Comparison of ENCODE assay signal across 39 cellular contexts in the genomic region with DNA sequence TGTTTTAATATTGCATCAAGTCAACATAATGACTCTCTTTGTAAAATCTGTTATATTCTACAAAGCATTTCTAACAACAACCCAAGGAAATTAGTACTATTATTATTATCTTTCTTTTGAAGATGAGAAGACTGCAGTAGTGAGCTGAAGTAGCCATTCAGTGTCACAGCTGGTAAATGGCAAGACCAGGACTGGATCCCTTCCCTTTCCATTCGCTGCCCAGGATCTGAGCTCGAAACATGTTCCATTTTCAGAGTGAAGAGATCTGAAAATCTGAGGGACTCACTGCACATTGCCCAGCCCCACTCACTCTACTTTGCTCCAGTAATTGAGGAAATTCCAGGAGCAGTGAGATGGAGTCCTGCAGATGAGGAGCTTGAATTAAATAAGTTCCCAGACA.
"Had no signal": no experiment of that assay in that cellular context is flagged by ENCODE, and none has a peak within 500 bp of the region (broad histone marks: within the 10 kb centered on the region; RNA-seq: fewer than 3 reads in every experiment).

No MANE protein-coding gene starts in this region.

- H3K27ac Mint-ChIP-seq: activated naive CD4-positive, alpha-beta T cell treated with anti-CD3 and anti-CD28 coated beads for 36 hours; activated naive CD4-positive, alpha-beta T cell treated with anti-CD3 and anti-CD28 coated beads, Interleukin-2, amount 10 ng/mL, durations not matched to agents 7 days and 5 days; activated naive CD4-positive, alpha-beta T cell treated with anti-CD3 and anti-CD28 coated beads, Interleukin-2, amount 50 U/mL, for 24 hours; activated naive CD4-positive, alpha-beta T cell treated with anti-CD3 and anti-CD28 coated beads, Interleukin-2, amount 50 U/mL, for 72 hours; activated naive CD8-positive, alpha-beta T cell; activated naive CD8-positive, alpha-beta T cell treated with anti-CD3 and anti-CD28 coated beads for 36 hours; activated naive CD8-positive, alpha-beta T cell treated with anti-CD3 and anti-CD28 coated beads, Interleukin-2, amount 10 ng/mL, durations not matched to agents 7 days and 5 days; activated naive CD8-positive, alpha-beta T cell treated with anti-CD3 and anti-CD28 coated beads, Interleukin-2, amount 50 U/mL, for 24 hours; activated T-cell treated with anti-CD3 and anti-CD28 coated beads, Interleukin-2, amount 50 U/mL, for 24 hours; activated T-cell treated with anti-CD3 and anti-CD28 coated beads, Interleukin-2, amount 50 U/mL, for 72 hours; activated T-helper 1 cell treated with anti-CD3 and anti-CD28 coated beads, Interleukin-12 subunit alpha, Interleukin-12 subunit beta, Interleukin-2, Interleukin-4 antibody, amounts not matched to agents 30 ng/mL and 10 ng/mL and 1 ng/mL, durations not matched to agents 14 hours and 24 hours and 36 hours; activated T-helper 17 cell treated with anti-CD3 and anti-CD28 coated beads, Interleukin-2, amount 50 U/mL, for 72 hours; activated T-helper 2 cell treated with anti-CD3 and anti-CD28 coated beads, Interferon-gamma antibody, Interleukin-2, Interleukin-4, amounts not matched to agents 10 μg/mL and 5 μg/mL and 100 μg/mL, durations not matched to agents 14 hours and 24 hours and 36 hours had no signal

- H3K4me1 ChIP-seq: adrenal gland, body of pancreas, breast epithelium had no signal

- H3K4me3 Mint-ChIP-seq: activated naive CD4-positive, alpha-beta T cell treated with anti-CD3 and anti-CD28 coated beads for 36 hours; activated naive CD4-positive, alpha-beta T cell treated with anti-CD3 and anti-CD28 coated beads, Interleukin-2, amount 10 ng/mL, durations not matched to agents 7 days and 5 days; activated naive CD4-positive, alpha-beta T cell treated with anti-CD3 and anti-CD28 coated beads, Interleukin-2, amount 50 U/mL, for 24 hours; activated naive CD8-positive, alpha-beta T cell; activated naive CD8-positive, alpha-beta T cell treated with anti-CD3 and anti-CD28 coated beads for 36 hours; activated naive CD8-positive, alpha-beta T cell treated with anti-CD3 and anti-CD28 coated beads, Interleukin-2, amount 10 ng/mL, durations not matched to agents 7 days and 5 days; activated naive CD8-positive, alpha-beta T cell treated with anti-CD3 and anti-CD28 coated beads, Interleukin-2, amount 50 U/mL, for 24 hours; activated T-cell treated with anti-CD3 and anti-CD28 coated beads, Interleukin-2, amount 50 U/mL, for 24 hours; activated T-cell treated with anti-CD3 and anti-CD28 coated beads, Interleukin-2, amount 50 U/mL, for 4 hours; activated T-cell treated with anti-CD3 and anti-CD28 coated beads, Interleukin-2, amount 50 U/mL, for 72 hours; activated T-helper 1 cell treated with anti-CD3 and anti-CD28 coated beads, Interleukin-12 subunit alpha, Interleukin-12 subunit beta, Interleukin-2, Interleukin-4 antibody, amounts not matched to agents 30 ng/mL and 10 ng/mL and 1 ng/mL, durations not matched to agents 14 hours and 24 hours and 36 hours; activated T-helper 17 cell treated with anti-CD3 and anti-CD28 coated beads, Interleukin-2, amount 50 U/mL, for 72 hours; brain; central memory CD8-positive, alpha-beta T cell had no signal

- H3K36me3 ChIP-seq: adrenal gland, ascending aorta, brain microvascular endothelial cell, breast epithelium, cardiac muscle cell had no signal

- H3K27me3 Mint-ChIP-seq: activated naive CD4-positive, alpha-beta T cell treated with anti-CD3 and anti-CD28 coated beads, Interleukin-2, amount 10 ng/mL, durations not matched to agents 7 days and 5 days; activated naive CD8-positive, alpha-beta T cell; activated naive CD8-positive, alpha-beta T cell treated with anti-CD3 and anti-CD28 coated beads, Interleukin-2, amount 10 ng/mL, durations not matched to agents 7 days and 5 days; activated naive CD8-positive, alpha-beta T cell treated with anti-CD3 and anti-CD28 coated beads, Interleukin-2, amount 50 U/mL, for 24 hours; activated T-cell treated with anti-CD3 and anti-CD28 coated beads, Interleukin-2, amount 50 U/mL, for 24 hours; activated T-helper 17 cell treated with anti-CD3 and anti-CD28 coated beads, Interleukin-2, amount 50 U/mL, for 72 hours; brain; central memory CD8-positive, alpha-beta T cell had no signal

- ATAC-seq: activated naive CD4-positive, alpha-beta T cell treated with anti-CD3 and anti-CD28 coated beads, Interleukin-2, amount 50 U/mL, for 72 hours; activated naive CD8-positive, alpha-beta T cell treated with anti-CD3 and anti-CD28 coated beads, Interleukin-2, amount 50 U/mL, for 24 hours; activated T-cell treated with anti-CD3 and anti-CD28 coated beads, Interleukin-2, amount 50 U/mL, for 4 hours; activated T-cell treated with anti-CD3 and anti-CD28 coated beads, Interleukin-2, amount 50 U/mL, for 72 hours; activated T-helper 17 cell treated with anti-CD3 and anti-CD28 coated beads, Interleukin-2, amount 50 U/mL, for 72 hours; body of pancreas had no signal

- H3K27ac ChIP-seq: adrenal gland, body of pancreas, brain microvascular endothelial cell, breast epithelium, cardiac muscle cell had no signal

- H3K9me3 Mint-ChIP-seq: activated T-helper 2 cell treated with anti-CD3 and anti-CD28 coated beads, Interferon-gamma antibody, Interleukin-2, Interleukin-4, amounts not matched to agents 10 μg/mL and 5 μg/mL and 100 μg/mL, durations not matched to agents 14 hours and 24 hours and 36 hours had no signal

- DNase-seq: activated effector memory CD4-positive, alpha-beta T cell treated with anti-CD3 and anti-CD28 coated beads, Interleukin-2, amount 50 U/mL, for 16 hours; activated effector memory CD4-positive, alpha-beta T cell treated with Interleukin-2 at 50 U/mL for 16 hours; activated gamma-delta T cell; activated gamma-delta T cell treated with Interleukin-2 at 50 U/mL for 16 hours; activated naive CD4-positive, alpha-beta T cell; activated naive CD4-positive, alpha-beta T cell treated with anti-CD3 and anti-CD28 coated beads for 36 hours; activated naive CD4-positive, alpha-beta T cell treated with anti-CD3 and anti-CD28 coated beads, Interleukin-2, amount 10 ng/mL, durations not matched to agents 7 days and 5 days; activated naive CD4-positive, alpha-beta T cell treated with anti-CD3 and anti-CD28 coated beads, Interleukin-2, amount 50 U/mL, for 16 hours; activated naive CD4-positive, alpha-beta T cell treated with Interleukin-2 at 50 U/mL for 16 hours; activated naive CD8-positive, alpha-beta T cell treated with anti-CD3 and anti-CD28 coated beads for 36 hours; activated naive CD8-positive, alpha-beta T cell treated with anti-CD3 and anti-CD28 coated beads, Interleukin-2, amount 10 ng/mL, durations not matched to agents 7 days and 5 days; activated naive CD8-positive, alpha-beta T cell treated with anti-CD3 and anti-CD28 coated beads, Interleukin-2, amount 50 U/mL, for 24 hours; activated T-cell treated with anti-CD3 and anti-CD28 coated beads, Interleukin-2, amount 50 U/mL, for 1 hour; activated T-cell treated with anti-CD3 and anti-CD28 coated beads, Interleukin-2, amount 50 U/mL, for 24 hours; activated T-cell treated with anti-CD3 and anti-CD28 coated beads, Interleukin-2, amount 50 U/mL, for 4 hours; activated T-cell treated with anti-CD3 and anti-CD28 coated beads, Interleukin-2, amount 50 U/mL, for 48 hours; activated T-cell treated with anti-CD3 and anti-CD28 coated beads, Interleukin-2, amount 50 U/mL, for 72 hours; adrenal gland; amniotic stem cell; amygdala; anterior cingulate cortex; aorta; body of pancreas; brain microvascular endothelial cell; caudate nucleus; central memory CD4-positive, alpha-beta T cell; cerebellar nuclear complex had no signal

- H3K4me3 ChIP-seq: adrenal gland, ascending aorta, body of pancreas, breast epithelium, cardiac muscle cell had no signal

- FAIRE-seq: bronchial epithelial cell had no signal

- H3K36me3 Mint-ChIP-seq: activated naive CD4-positive, alpha-beta T cell treated with anti-CD3 and anti-CD28 coated beads, Interleukin-2, amount 10 ng/mL, durations not matched to agents 7 days and 5 days; activated naive CD4-positive, alpha-beta T cell treated with anti-CD3 and anti-CD28 coated beads, Interleukin-2, amount 50 U/mL, for 24 hours; activated naive CD4-positive, alpha-beta T cell treated with anti-CD3 and anti-CD28 coated beads, Interleukin-2, amount 50 U/mL, for 72 hours; activated naive CD8-positive, alpha-beta T cell; activated naive CD8-positive, alpha-beta T cell treated with anti-CD3 and anti-CD28 coated beads for 36 hours; activated naive CD8-positive, alpha-beta T cell treated with anti-CD3 and anti-CD28 coated beads, Interleukin-2, amount 10 ng/mL, durations not matched to agents 7 days and 5 days; brain had no signal

- H3K9me3 ChIP-seq: adrenal gland, ascending aorta, body of pancreas, breast epithelium had no signal

- H3K27me3 ChIP-seq: adrenal gland, ascending aorta, body of pancreas, breast epithelium, cardiac muscle cell had no signal

- H3K4me1 Mint-ChIP-seq: activated naive CD4-positive, alpha-beta T cell treated with anti-CD3 and anti-CD28 coated beads, Interleukin-2, amount 10 ng/mL, durations not matched to agents 7 days and 5 days; activated naive CD4-positive, alpha-beta T cell treated with anti-CD3 and anti-CD28 coated beads, Interleukin-2, amount 50 U/mL, for 24 hours; activated naive CD8-positive, alpha-beta T cell treated with anti-CD3 and anti-CD28 coated beads for 36 hours; activated naive CD8-positive, alpha-beta T cell treated with anti-CD3 and anti-CD28 coated beads, Interleukin-2, amount 10 ng/mL, durations not matched to agents 7 days and 5 days; activated naive CD8-positive, alpha-beta T cell treated with anti-CD3 and anti-CD28 coated beads, Interleukin-2, amount 50 U/mL, for 24 hours; activated T-helper 17 cell treated with anti-CD3 and anti-CD28 coated beads, Interleukin-2, amount 50 U/mL, for 72 hours; central memory CD8-positive, alpha-beta T cell had no signal
